Comparison of ENCODE assay signal across 8 cellular contexts in genomic region chr5:43193171-43193951, GRCh38. TPM values are rescaled to one million over a fixed set of nuclear protein-coding genes. Genes with fewer than 3 reads are reported as not detected.
DNase-seq lines count a peak whose midpoint lies in the region; ATAC-seq and TF ChIP-seq lines count a peak whose summit lies in the region.

No MANE protein-coding gene starts in this region.

- no peak for TF ChIP-seq CTCF in parathyroid adenoma (IDR thresholded peaks at IDR 0.05)

- H3K4me3 ChIP-seq in parathyroid adenoma (ENCODE audit: low read depth, low read length), result peak overlapping the region; percentile 71

- DNase-seq in NCI-H2081 (lab: John Stamatoyannopoulos, UW) (peak; percentile 16 to 33), NCI-H2081 treated with DMSO at 0.1 percent for 48 hours (lab: John Stamatoyannopoulos, UW) (no peak), NOMO-1 treated with dmso at 0.1 percent for 144 hours (lab: John Stamatoyannopoulos, UW; ENCODE audit: unreplicated experiment) (peak; percentile 91), Right ventricle myocardium superior (no peak)
- DNase-seq in activated naive CD8-positive, alpha-beta T cell treated with anti-CD3 and anti-CD28 coated beads, Interleukin-2, amount 10 ng/mL, durations not matched to agents 7 days and 5 days, result no peak

- H3K4me3 Mint-ChIP-seq in activated naive CD8-positive, alpha-beta T cell treated with anti-CD3 and anti-CD28 coated beads, Interleukin-2, amount 10 ng/mL, durations not matched to agents 7 days and 5 days, result peak overlapping the region; percentile 86

- POLR2A ChIA-PET in activated naive CD8-positive, alpha-beta T cell treated with anti-CD3 and anti-CD28 coated beads, Interleukin-2, amount 10 ng/mL, durations not matched to agents 7 days and 5 days (lab: Charles Lee), result interaction anchor here (0.6 to 3.3 kb wide), 5 partner anchors 45 to 129 kb away, joined by 3 to 10 read pairs (median 3); partner anchors contain the start of gene ZNF131

- no peaks in the 10 kb centered on the region for H3K36me3 ChIP-seq in parathyroid adenoma (ENCODE audit: control insufficient read depth, insufficient read depth, low read length)

- H3K9me3 ChIP-seq in parathyroid adenoma (ENCODE audit: control insufficient read depth, low read length), result no peaks in the 10 kb centered on the region

- H3K9ac ChIP-seq in parathyroid adenoma, result no peak overlapping the region

- H3K79me2 ChIP-seq in parathyroid adenoma, result no peaks in the 10 kb centered on the region

- peak overlapping the region; percentile 42 for H3K27ac ChIP-seq in parathyroid adenoma

- peak overlapping the region; percentile 98 for H3K4me2 ChIP-seq in parathyroid adenoma (ENCODE audit: low read length)

- ATAC-seq in HG03045 (IDR thresholded peaks at IDR 0.05; ENCODE audit: unreplicated experiment), result peak; percentile 46
- ATAC-seq in activated naive CD8-positive, alpha-beta T cell treated with anti-CD3 and anti-CD28 coated beads, Interleukin-2, amount 10 ng/mL, durations not matched to agents 7 days and 5 days (ENCODE audit: low read depth), result peak; percentile 63
- ATAC-seq in Right ventricle myocardium superior (ENCODE audit: poor library complexity), result peak; percentile 66
- no peak for ATAC-seq in GM19397 (IDR thresholded peaks at IDR 0.05; ENCODE audit: unreplicated experiment)

- H3K27ac Mint-ChIP-seq in activated naive CD8-positive, alpha-beta T cell treated with anti-CD3 and anti-CD28 coated beads, Interleukin-2, amount 10 ng/mL, durations not matched to agents 7 days and 5 days, result peak overlapping the region; percentile 45

- intact Hi-C loops in Right ventricle myocardium superior (cut with DNase I), result no loop called here

- peaks cover 3% of the 10 kb centered on the region for H3K4me1 ChIP-seq in parathyroid adenoma

- H3K9me3 Mint-ChIP-seq in activated naive CD8-positive, alpha-beta T cell treated with anti-CD3 and anti-CD28 coated beads, Interleukin-2, amount 10 ng/mL, durations not matched to agents 7 days and 5 days, result no peaks in the 10 kb centered on the region

- peaks cover 2% of the 10 kb centered on the region for H3K36me3 Mint-ChIP-seq in activated naive CD8-positive, alpha-beta T cell treated with anti-CD3 and anti-CD28 coated beads, Interleukin-2, amount 10 ng/mL, durations not matched to agents 7 days and 5 days

- H3K27me3 Mint-ChIP-seq in activated naive CD8-positive, alpha-beta T cell treated with anti-CD3 and anti-CD28 coated beads, Interleukin-2, amount 10 ng/mL, durations not matched to agents 7 days and 5 days, result peaks cover 16% of the 10 kb centered on the region

- no peaks in the 10 kb centered on the region for H3K27me3 ChIP-seq in parathyroid adenoma (ENCODE audit: control insufficient read depth, insufficient read depth, low read length)

- peaks cover 27% of the 10 kb centered on the region for H3K4me1 Mint-ChIP-seq in activated naive CD8-positive, alpha-beta T cell treated with anti-CD3 and anti-CD28 coated beads, Interleukin-2, amount 10 ng/mL, durations not matched to agents 7 days and 5 days

- peak overlapping the region; percentile 81 for H2AFZ ChIP-seq in parathyroid adenoma

RNA-seq across cellular contexts. Expression of gene NIM1K, which starts 1.3 kb away (rescaled TPM):
- total RNA-seq in activated naive CD8-positive, alpha-beta T cell treated with anti-CD3 and anti-CD28 coated beads, Interleukin-2, amount 10 ng/mL, durations not matched to agents 7 days and 5 days, result under 1 TPM; 0.43 to 0.75 TPM
- total RNA-seq in Right ventricle myocardium superior, result 0.22 TPM

Comparison
In these comparisons a context has a peak if more than half of its experiments do, and no peak if none do; other contexts are left out.
1. DNase-seq: peak in NCI-H2081 (2 of 2) and NOMO-1 treated with dmso at 0.1 percent for 144 hours (single experiment); none in NCI-H2081 treated with DMSO at 0.1 percent for 48 hours (single experiment), activated naive CD8-positive, alpha-beta T cell treated with anti-CD3 and anti-CD28 coated beads, Interleukin-2, amount 10 ng/mL, durations not matched to agents 7 days and 5 days (single experiment) and Right ventricle myocardium superior (single experiment).